ENCODE assay signal across 1 cellular context in genomic region chr11:71928739-71929443, GRCh38.
A peak's percentile ranks its signal among the peaks of the same experiment; 100 is the strongest.
TF ChIP-seq lines count a peak whose summit lies in the region.

TSS of gene RNF121 (plus strand) at chr11:71929046. CDS start at chr11:71929062, 16 bp downstream.

TF ChIP-seq in HepG2, 621 proteins besides CTCF, POLR2A, EP300 and RAD21 (continued from another document and continues in another):
- TF ChIP-seq BRF2 (CRISPR knock-in tag; IDR thresholded peaks at IDR 0.05) (no peak), ZNF713 (CRISPR knock-in tag; IDR thresholded peaks at IDR 0.05) (no peak), NR0B2 (CRISPR knock-in tag; IDR thresholded peaks at IDR 0.05) (no peak), NFE2L1 (CRISPR knock-in tag; IDR thresholded peaks at IDR 0.05; ENCODE audit: borderline replicate concordance) (no peak), ZNF580 (CRISPR knock-in tag; IDR thresholded peaks at IDR 0.05; ENCODE audit: borderline replicate concordance, low read depth) (peak; percentile 87), ZFP91 (CRISPR knock-in tag; IDR thresholded peaks at IDR 0.05; ENCODE audit: borderline replicate concordance) (peak; percentile 60), ZKSCAN5 (CRISPR knock-in tag; IDR thresholded peaks at IDR 0.05) (no peak), ZNF232 (CRISPR knock-in tag; IDR thresholded peaks at IDR 0.05; ENCODE audit: borderline replicate concordance) (0 out of 2 replicates have a peak, but pooled peaks have one; percentile 9), ZNF547 (CRISPR knock-in tag; IDR thresholded peaks at IDR 0.05) (no peak), JARID2 (CRISPR knock-in tag; IDR thresholded peaks at IDR 0.05; ENCODE audit: insufficient replicate concordance) (no peak), ARHGAP35 (CRISPR knock-in tag; IDR thresholded peaks at IDR 0.05; ENCODE audit: borderline replicate concordance) (peak; percentile 55; the same call in 1 of the 2 replicates), REPIN1 (CRISPR knock-in tag; IDR thresholded peaks at IDR 0.05; ENCODE audit: borderline replicate concordance, low read depth) (no peak; the same call in 1 of the 2 replicates), BCL3 (CRISPR knock-in tag; IDR thresholded peaks at IDR 0.05) (peak; percentile 32; the same call in 1 of the 2 replicates), ZNF18 (CRISPR knock-in tag; IDR thresholded peaks at IDR 0.05; ENCODE audit: insufficient replicate concordance) (peak; percentile 3), ZSCAN20 (CRISPR knock-in tag; IDR thresholded peaks at IDR 0.05; ENCODE audit: borderline replicate concordance) (no peak), MLX (CRISPR knock-in tag; IDR thresholded peaks at IDR 0.05) (no peak), HIC2 (CRISPR knock-in tag; IDR thresholded peaks at IDR 0.05; ENCODE audit: low read depth) (no peak), CHD2 (IDR thresholded peaks at IDR 0.05; ENCODE audit: low read depth, low read length) (peak; percentile 84), CBX1 (IDR thresholded peaks at IDR 0.05; ENCODE audit: low read depth) (no peak), ZNF724P (CRISPR knock-in tag; IDR thresholded peaks at IDR 0.05; ENCODE audit: borderline replicate concordance) (no peak), GRHL1 (CRISPR knock-in tag; conservative IDR thresholded peaks at IDR 0.05) (no peak), HNF4A (CRISPR knock-in tag; IDR thresholded peaks at IDR 0.05) (0 out of 2 replicates have a peak, but pooled peaks have one; percentile 4), ZFP36L2 (CRISPR knock-in tag; IDR thresholded peaks at IDR 0.05) (no peak), ETV6 (CRISPR knock-in tag; conservative IDR thresholded peaks at IDR 0.05) (no peak), PHF20 (CRISPR knock-in tag; IDR thresholded peaks at IDR 0.05) (peak; percentile 42), MYNN (CRISPR knock-in tag; IDR thresholded peaks at IDR 0.05; ENCODE audit: low read depth) (no peak), ARNT (IDR thresholded peaks at IDR 0.05) (no peak), SOX13 (IDR thresholded peaks at IDR 0.05) (no peak), SOX13 (CRISPR knock-in tag; conservative IDR thresholded peaks at IDR 0.05 in 1 of 2, IDR thresholded peaks at IDR 0.05 in 1 of 2) (0 out of 4 replicates have a peak, but pooled peaks of 1 of the 2 experiments have one; percentile 10), ZBTB4 (CRISPR knock-in tag; IDR thresholded peaks at IDR 0.05; ENCODE audit: borderline replicate concordance) (no peak), SMAD1 (CRISPR knock-in tag; IDR thresholded peaks at IDR 0.05; ENCODE audit: borderline replicate concordance, low read depth) (no peak), CEBPZ (IDR thresholded peaks at IDR 0.05; ENCODE audit: low read length) (no peak), PRPF4 (IDR thresholded peaks at IDR 0.05; ENCODE audit: low read depth, low read length, poor library complexity, severe bottlenecking) (no peak), HOXA5 (CRISPR knock-in tag; IDR thresholded peaks at IDR 0.05) (peak; percentile 78), FOXJ3 (CRISPR knock-in tag; IDR thresholded peaks at IDR 0.05; ENCODE audit: borderline replicate concordance) (no peak), NFIC (IDR thresholded peaks at IDR 0.05; ENCODE audit: low read length) (no peak), ZNF44 (CRISPR knock-in tag; IDR thresholded peaks at IDR 0.05) (0 out of 2 replicates have a peak, but pooled peaks have one; percentile 16), ZNF839 (CRISPR knock-in tag; IDR thresholded peaks at IDR 0.05; ENCODE audit: borderline replicate concordance) (peak; percentile 100; the same call in 1 of the 2 replicates), ZNF772 (CRISPR knock-in tag; IDR thresholded peaks at IDR 0.05) (peak; percentile 36; the same call in 1 of the 2 replicates), ZFP41 (CRISPR knock-in tag; IDR thresholded peaks at IDR 0.05; ENCODE audit: borderline replicate concordance) (no peak), NFKBIZ (CRISPR knock-in tag; IDR thresholded peaks at IDR 0.05) (no peak), PAF1 (CRISPR knock-in tag; IDR thresholded peaks at IDR 0.05) (no peak), CHD4 (IDR thresholded peaks at IDR 0.05; ENCODE audit: borderline replicate concordance, low read length) (0 out of 2 replicates have a peak, but pooled peaks have one; percentile 45)
